8 cellular contexts compared by ENCODE assay signal in the genomic region with DNA sequence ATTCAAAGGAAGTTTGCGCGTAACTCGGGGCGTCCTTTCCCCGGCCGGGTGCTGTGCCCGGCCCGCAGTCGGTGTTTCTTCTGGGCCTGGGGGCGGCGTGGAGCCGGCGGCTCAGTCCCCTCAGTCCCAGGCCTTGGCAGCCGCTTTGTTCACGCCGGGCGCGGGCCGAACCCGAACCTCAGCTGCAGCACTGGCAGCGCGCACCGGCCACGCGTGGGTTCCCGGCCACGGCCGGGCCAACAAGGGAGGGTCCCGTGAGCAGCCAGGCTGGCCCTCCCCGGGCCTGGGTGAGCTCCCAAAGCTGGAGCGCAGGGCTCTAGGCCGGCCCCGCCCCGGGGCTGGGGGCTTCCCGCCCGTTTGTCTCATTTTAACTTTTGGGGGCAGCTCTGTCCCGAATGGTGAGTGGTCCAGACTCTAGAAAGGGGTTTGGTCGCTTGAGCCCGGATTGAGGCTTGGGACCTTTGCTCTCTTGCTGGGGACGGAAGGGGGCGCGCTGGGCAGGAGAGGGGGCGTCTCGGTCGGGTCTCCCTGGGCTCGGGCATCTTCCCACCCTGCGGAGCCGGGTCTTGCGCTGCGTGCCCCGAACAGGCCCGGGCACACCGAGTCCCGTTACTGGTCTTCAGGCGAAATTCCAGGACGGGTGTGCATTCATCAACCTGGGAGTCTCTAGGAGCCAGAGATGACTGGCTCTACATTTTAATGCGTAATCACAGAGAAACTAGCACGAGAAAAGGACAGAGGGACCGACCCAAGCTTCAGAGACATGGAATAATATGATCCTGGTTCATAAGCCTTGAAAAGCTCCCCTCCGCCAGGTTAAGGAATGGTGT.
A peak's percentile ranks its signal among the peaks of the same experiment; 100 is the strongest.
DNase-seq lines count a peak whose midpoint lies in the region; ATAC-seq and TF ChIP-seq lines count a peak whose summit lies in the region.

No MANE protein-coding gene starts in this region.

- ATAC-seq in GM18505 (IDR thresholded peaks at IDR 0.05; ENCODE audit: unreplicated experiment) (peak; percentile 10), PC-3 (peak; percentile 16), GM21723 (IDR thresholded peaks at IDR 0.05; ENCODE audit: unreplicated experiment) (no peak), HG02970 (IDR thresholded peaks at IDR 0.05; ENCODE audit: low FRiP score, unreplicated experiment) (no peak), GM21390 (IDR thresholded peaks at IDR 0.05; ENCODE audit: unreplicated experiment) (no peak)

- H3F3A ChIP-seq in PC-3 (ENCODE audit: low read length, unreplicated experiment), result no peaks in the 10 kb centered on the region

- H3K79me2 ChIP-seq in PC-3 (ENCODE audit: low read length), result peaks cover 61% of the 10 kb centered on the region

- no TSS peak for BruUV-seq in PC-3 (replicated peaks; lab: Mats Ljungman, UMichigan)

- DNase-seq in PC-3 (no peak), lower leg skin (ENCODE audit: low spot score in 2 of 2) (peak in 1 of 2 donors; percentile 89)

- no peaks in the 10 kb centered on the region for H3K9me2 ChIP-seq in PC-3 (replicated peaks; ENCODE audit: low read length)

- POLR2A ChIA-PET in PC-3 (lab: Charles Lee; ENCODE audit: unreplicated experiment), result interaction anchor here (0.6 kb wide), 3 partner anchors 9 to 296 kb away, joined by 3 to 9 read pairs (median 6); no protein-coding TSS in a partner anchor

- TF ChIP-seq POLR2A in GM18505 (IDR thresholded peaks at IDR 0.05; ENCODE audit: borderline replicate concordance, extremely low read depth, insufficient read depth, insufficient read length) (no peak), lower leg skin (IDR thresholded peaks at IDR 0.05) (no peak)

- peaks cover 53% of the 10 kb centered on the region for H3K36me3 Mint-ChIP-seq in dendritic cell treated with granulocyte-macrophage colony-stimulating factor and Interleukin-4, amounts not matched to agents 40 ng/mL and 50 ng/mL, for 4 days (ENCODE audit: low read depth)

- WGBS in lower leg skin, 2 donors, result 2 to 5% methylated on average over 44 to 51 of the region's 60 CpGs

- peak; percentile 41; the same call in 1 of the 2 replicates for TF ChIP-seq CTCF in PC-3 (conservative IDR thresholded peaks at IDR 0.05; ENCODE audit: low read depth, low read length)
- TF ChIP-seq CTCF in lower leg skin (IDR thresholded peaks at IDR 0.05), result no peak

- CTCF ChIA-PET in PC-3 (lab: Charles Lee), result interaction anchor here (0.5 to 0.6 kb wide), 2 partner anchors 17 to 248 kb away, joined by 3 to 4 read pairs; no protein-coding TSS in a partner anchor

- intact Hi-C loops in PC-3 (cut with micrococcal nuclease) (loop anchor here (5.0 to 10.0 kb wide), 3 partner anchors 82 to 246 kb away; no protein-coding TSS in a partner anchor), lower leg skin (cut with DNase I; ENCODE audit: low total_unique reads) (no loop called here)
- intact Hi-C loops in dendritic cell treated with granulocyte-macrophage colony-stimulating factor and Interleukin-4, amounts not matched to agents 40 ng/mL and 50 ng/mL, for 4 days (cut with micrococcal nuclease), result loop anchor here (2.0 to 5.0 kb wide), 3 partner anchors 36 to 122 kb away; no protein-coding TSS in a partner anchor

- peak overlapping the region; percentile 92 for H3K27ac Mint-ChIP-seq in dendritic cell treated with granulocyte-macrophage colony-stimulating factor and Interleukin-4, amounts not matched to agents 40 ng/mL and 50 ng/mL, for 4 days

- H3K4me2 ChIP-seq in PC-3 (ENCODE audit: low read length), result peak overlapping the region; percentile 96

- H3K27ac ChIP-seq in PC-3 (ENCODE audit: low read length) (no peak overlapping the region), temporal lobe (ENCODE audit: low read depth, low read length) (peak overlapping the region; percentile 30)

- peaks cover 54% of the 10 kb centered on the region for H3K4me1 Mint-ChIP-seq in dendritic cell treated with granulocyte-macrophage colony-stimulating factor and Interleukin-4, amounts not matched to agents 40 ng/mL and 50 ng/mL, for 4 days (ENCODE audit: low read depth)

- H3K4me1 ChIP-seq in PC-3 (ENCODE audit: insufficient read depth, low read length), result peaks cover 21% of the 10 kb centered on the region; the same call in 1 of the 2 replicates

- peaks cover 41% of the 10 kb centered on the region for H3K27me3 Mint-ChIP-seq in dendritic cell treated with granulocyte-macrophage colony-stimulating factor and Interleukin-4, amounts not matched to agents 40 ng/mL and 50 ng/mL, for 4 days

- H3K9me3 ChIP-seq in PC-3 (ENCODE audit: low read length), result no peaks in the 10 kb centered on the region

- H3K4me3 ChIP-seq in PC-3 (ENCODE audit: low read length) (peak overlapping the region; percentile 96), lower leg skin (ENCODE audit: low read depth, poor library complexity, severe bottlenecking) (peak overlapping the region; percentile 93)

- H2AFZ ChIP-seq in PC-3 (ENCODE audit: low read length), result peak overlapping the region; percentile 96

- peaks cover 10% of the 10 kb centered on the region; the same call in 1 of the 2 replicates for H4K20me1 ChIP-seq in PC-3 (ENCODE audit: low read length)

- no peaks in the 10 kb centered on the region for H3K27me3 ChIP-seq in PC-3 (ENCODE audit: low read length)

- H3K9me3 Mint-ChIP-seq in dendritic cell treated with granulocyte-macrophage colony-stimulating factor and Interleukin-4, amounts not matched to agents 40 ng/mL and 50 ng/mL, for 4 days, result no peaks in the 10 kb centered on the region

- H3K36me3 ChIP-seq in PC-3 (ENCODE audit: low read depth, low read length), result no peaks in the 10 kb centered on the region; the same call in 1 of the 2 replicates

- peak overlapping the region; percentile 85 for H3K9ac ChIP-seq in PC-3 (ENCODE audit: low read length)

- H3K4me3 Mint-ChIP-seq in dendritic cell treated with granulocyte-macrophage colony-stimulating factor and Interleukin-4, amounts not matched to agents 40 ng/mL and 50 ng/mL, for 4 days, result peak overlapping the region; percentile 77

Comparison
In these comparisons a context has a peak if more than half of its experiments do, and no peak if none do; other contexts are left out.
1. ATAC-seq: peak in GM18505 (single experiment) and PC-3 (single experiment); none in GM21723 (single experiment), HG02970 (single experiment) and GM21390 (single experiment).